ENCODE assay signal across 13 cellular contexts in genomic region chr7:34747842-34748241, GRCh38.
DNase-seq lines count a peak whose midpoint lies in the region; ATAC-seq, FAIRE-seq and TF ChIP-seq lines count a peak whose summit lies in the region.
"Had no signal": no experiment of that assay in that cellular context is flagged by ENCODE, and none has a peak within 500 bp of the region (broad histone marks: within the 10 kb centered on the region; RNA-seq: fewer than 3 reads in every experiment).

No MANE protein-coding gene starts in this region.

- no peaks in the 10 kb centered on the region for H3K36me3 ChIP-seq in aorta (ENCODE audit: control insufficient read depth in 1 of 2, insufficient read depth in 2 of 2, low read length in 1 of 2)
- H3K36me3 ChIP-seq: SJCRH30 had no signal

- peaks cover 0 to 2% of the 10 kb centered on the region in 2 donors for H3K27me3 ChIP-seq in aorta (ENCODE audit: control insufficient read depth in 1 of 2, insufficient read depth in 2 of 2, low read length in 1 of 2)
- H3K27me3 ChIP-seq: SJCRH30 had no signal

- no peaks in the 10 kb centered on the region for H3K4me1 ChIP-seq in aorta (ENCODE audit: control insufficient read depth in 1 of 2, insufficient read depth in 2 of 2, low read length in 2 of 2)

- intact Hi-C loops in aorta (cut with DNase I), result no loop called here

- H3K9me3 ChIP-seq in aorta (ENCODE audit: control insufficient read depth, low read length), result no peaks in the 10 kb centered on the region
- H3K9me3 ChIP-seq: SJCRH30 had no signal

- no peak overlapping the region for H3K4me3 Mint-ChIP-seq in activated naive CD8-positive, alpha-beta T cell treated with anti-CD3 and anti-CD28 coated beads, Interleukin-2, amount 50 U/mL, for 24 hours
- H3K4me3 Mint-ChIP-seq: activated naive CD4-positive, alpha-beta T cell treated with anti-CD3 and anti-CD28 coated beads, Interleukin-2, amount 10 ng/mL, durations not matched to agents 7 days and 5 days had no signal

- DNase-seq in DMS153 treated with DMSO at 0.1 percent for 48 hours (lab: John Stamatoyannopoulos, UW; ENCODE audit: unreplicated experiment) (peak; percentile 96), NCI-H1436 (lab: John Stamatoyannopoulos, UW) (peak; percentile 70), aorta (no peak)
- DNase-seq in activated naive CD8-positive, alpha-beta T cell treated with anti-CD3 and anti-CD28 coated beads, Interleukin-2, amount 50 U/mL, for 24 hours, result no peak
- DNase-seq in stimulated activated CD4-positive, alpha-beta T cell treated with anti-CD3 and anti-CD28 coated beads, Interleukin-4, amount 100 ng/mL, for 24 hours, result no peak
- DNase-seq: activated CD4-positive, alpha-beta T cell treated with anti-CD3 and anti-CD28 coated beads, Interleukin-2, amount 50 U/mL, for 4 hours; activated naive CD4-positive, alpha-beta T cell treated with anti-CD3 and anti-CD28 coated beads, Interleukin-2, amount 10 ng/mL, durations not matched to agents 7 days and 5 days; Karpas-422 had no signal

- FAIRE-seq in islet of Langerhans (lab: Jason Lieb, UNC), result peak; percentile 27
- FAIRE-seq: endometrium had no signal

- H3K36me3 Mint-ChIP-seq in activated naive CD8-positive, alpha-beta T cell treated with anti-CD3 and anti-CD28 coated beads, Interleukin-2, amount 50 U/mL, for 24 hours (ENCODE audit: low read depth), result no peaks in the 10 kb centered on the region
- H3K36me3 Mint-ChIP-seq: activated naive CD4-positive, alpha-beta T cell treated with anti-CD3 and anti-CD28 coated beads, Interleukin-2, amount 10 ng/mL, durations not matched to agents 7 days and 5 days had no signal

- no peak overlapping the region for H3K4me3 ChIP-seq in aorta (ENCODE audit: low read length in 2 of 2)
- H3K4me3 ChIP-seq: SJCRH30 had no signal

- no peaks in the 10 kb centered on the region for H3K4me1 Mint-ChIP-seq in activated naive CD8-positive, alpha-beta T cell treated with anti-CD3 and anti-CD28 coated beads, Interleukin-2, amount 50 U/mL, for 24 hours
- H3K4me1 Mint-ChIP-seq: activated naive CD4-positive, alpha-beta T cell treated with anti-CD3 and anti-CD28 coated beads, Interleukin-2, amount 10 ng/mL, durations not matched to agents 7 days and 5 days had no signal

- WGBS in aorta, 2 donors, result 48% methylated on average over 2 of the region's 2 CpGs

- peaks cover 6% of the 10 kb centered on the region for H3K9me3 Mint-ChIP-seq in activated naive CD8-positive, alpha-beta T cell treated with anti-CD3 and anti-CD28 coated beads, Interleukin-2, amount 50 U/mL, for 24 hours
- H3K9me3 Mint-ChIP-seq: activated naive CD4-positive, alpha-beta T cell treated with anti-CD3 and anti-CD28 coated beads, Interleukin-2, amount 10 ng/mL, durations not matched to agents 7 days and 5 days had no signal

- ATAC-seq in SK-N-SH treated with all-trans-retinoic acid at 6 μM for 48 hours, result peak; percentile 41
- no peak for ATAC-seq in activated naive CD8-positive, alpha-beta T cell treated with anti-CD3 and anti-CD28 coated beads, Interleukin-2, amount 50 U/mL, for 24 hours
- ATAC-seq in aorta (ENCODE audit: low FRiP score), result no peak
- no peak for ATAC-seq in HG02759 (IDR thresholded peaks at IDR 0.05; ENCODE audit: unreplicated experiment)

- H3K27ac ChIP-seq in aorta (ENCODE audit: low read depth in 1 of 2, low read length in 2 of 2), result no peak overlapping the region
- H3K27ac ChIP-seq: SJCRH30 had no signal

- H3K27ac Mint-ChIP-seq in activated naive CD8-positive, alpha-beta T cell treated with anti-CD3 and anti-CD28 coated beads, Interleukin-2, amount 50 U/mL, for 24 hours, result no peak overlapping the region
- H3K27ac Mint-ChIP-seq: activated naive CD4-positive, alpha-beta T cell treated with anti-CD3 and anti-CD28 coated beads, Interleukin-2, amount 10 ng/mL, durations not matched to agents 7 days and 5 days had no signal

- H3K27me3 Mint-ChIP-seq in activated naive CD8-positive, alpha-beta T cell treated with anti-CD3 and anti-CD28 coated beads, Interleukin-2, amount 50 U/mL, for 24 hours, result peaks cover 4% of the 10 kb centered on the region
- H3K27me3 Mint-ChIP-seq: activated naive CD4-positive, alpha-beta T cell treated with anti-CD3 and anti-CD28 coated beads, Interleukin-2, amount 10 ng/mL, durations not matched to agents 7 days and 5 days had no signal

TF ChIP-seq in SK-N-SH treated with all-trans-retinoic acid at 6 μM for 48 hours, 23 proteins besides CTCF, POLR2A, EP300 and RAD21 (continues in another document):
- TF ChIP-seq GLIS3 (CRISPR knock-in tag; IDR thresholded peaks at IDR 0.05) (no peak), ZNF8 (CRISPR knock-in tag; IDR thresholded peaks at IDR 0.05) (no peak), ESRRG (CRISPR knock-in tag; IDR thresholded peaks at IDR 0.05) (no peak), RARB (CRISPR knock-in tag; IDR thresholded peaks at IDR 0.05) (no peak), ZFP30 (CRISPR knock-in tag; IDR thresholded peaks at IDR 0.05) (no peak), ARNTL (CRISPR knock-in tag; IDR thresholded peaks at IDR 0.05; ENCODE audit: borderline replicate concordance, low read depth) (no peak), POU6F1 (CRISPR knock-in tag; IDR thresholded peaks at IDR 0.05; ENCODE audit: borderline replicate concordance, low read depth) (no peak), CSDC2 (CRISPR knock-in tag; IDR thresholded peaks at IDR 0.05) (no peak), TSHZ2 (CRISPR knock-in tag; IDR thresholded peaks at IDR 0.05) (no peak), ISL1 (CRISPR knock-in tag; IDR thresholded peaks at IDR 0.05) (no peak), ZNF70 (CRISPR knock-in tag; IDR thresholded peaks at IDR 0.05) (no peak), PATZ1 (CRISPR knock-in tag; IDR thresholded peaks at IDR 0.05; ENCODE audit: borderline replicate concordance) (no peak), CSRNP3 (CRISPR knock-in tag; IDR thresholded peaks at IDR 0.05) (no peak), ZNF565 (CRISPR knock-in tag; conservative IDR thresholded peaks at IDR 0.05; ENCODE audit: low read depth) (no peak)

Comparison
In these comparisons a context has a peak if more than half of its experiments do, and no peak if none do; other contexts are left out.
1. DNase-seq: peak in DMS153 treated with DMSO at 0.1 percent for 48 hours (single experiment) and NCI-H1436 (single experiment); none in activated naive CD8-positive, alpha-beta T cell treated with anti-CD3 and anti-CD28 coated beads, Interleukin-2, amount 50 U/mL, for 24 hours (single experiment), stimulated activated CD4-positive, alpha-beta T cell treated with anti-CD3 and anti-CD28 coated beads, Interleukin-4, amount 100 ng/mL, for 24 hours (single experiment) and aorta (0 of 2).